In genomic region chr3:132722165-132723023, GRCh38 we compare ENCODE assay signal across 8 cellular contexts. TPM values are rescaled to one million over a fixed set of nuclear protein-coding genes. Genes with fewer than 3 reads are reported as not detected.
DNase-seq lines count a peak whose midpoint lies in the region; ATAC-seq lines count a peak whose summit lies in the region.

NPHP3 (minus strand) TSS chr3:132722409; CDS start chr3:132722355, 54 bp downstream.

- peaks cover 2% of the 10 kb centered on the region for H3K79me2 ChIP-seq in mesendoderm (ENCODE audit: control insufficient read depth, insufficient read depth, low read length)

- peaks cover 18% of the 10 kb centered on the region for H3K36me3 Mint-ChIP-seq in effector memory CD8-positive, alpha-beta T cell (ENCODE audit: insufficient read depth)

- peak within 1 kb of the TSS; percentile 95 for H3K27ac ChIP-seq in mesendoderm (ENCODE audit: low read depth, low read length)

- no CpG with 5 or more reads among the region's 96 CpGs for WGBS in mesendoderm (ENCODE audit: extremely low coverage, insufficient coverage, low lambda C conversion rate)

- no peak within 1 kb of the TSS for H2AK5ac ChIP-seq in mesendoderm (ENCODE audit: low read length)

- DNase-seq in COLO668 (lab: John Stamatoyannopoulos, UW; ENCODE audit: unreplicated experiment), result peak; percentile 89
- DNase-seq in HT1080 (ENCODE audit: low read depth), result peak; percentile 89
- peak; percentile 97 for DNase-seq in NOMO-1 treated with dmso at 0.1 percent for 144 hours (lab: John Stamatoyannopoulos, UW; ENCODE audit: unreplicated experiment)
- peak; percentile 86 to 94 (median 91) for DNase-seq in activated CD8-positive, alpha-beta memory T cell treated with anti-CD3 and anti-CD28 coated beads for 48 hours (ENCODE audit: low read depth in 2 of 3, low spot score in 2 of 3)
- DNase-seq in effector memory CD8-positive, alpha-beta T cell, result peak; percentile 81 to 82 (median 81)
- DNase-seq in mesendoderm, result peak; percentile 96
- DNase-seq in stimulated activated CD8-positive, alpha-beta memory T cell treated with anti-CD3 and anti-CD28 coated beads, Interleukin-15, amount 100 ng/mL, for 24 hours (ENCODE audit: low read depth), result peak; percentile 96

- no peaks in the 10 kb centered on the region for H3K27me3 Mint-ChIP-seq in effector memory CD8-positive, alpha-beta T cell

- H3K9me3 Mint-ChIP-seq in effector memory CD8-positive, alpha-beta T cell, result no peaks in the 10 kb centered on the region

- peak within 1 kb of the TSS; percentile 84 to 93 for H3K27ac Mint-ChIP-seq in effector memory CD8-positive, alpha-beta T cell

- peaks cover 2% of the 10 kb centered on the region for H3K4me1 ChIP-seq in mesendoderm (ENCODE audit: control insufficient read depth, low read depth, low read length)

- H3K27me3 ChIP-seq in mesendoderm (ENCODE audit: insufficient read depth, low read length, poor library complexity), result no peaks in the 10 kb centered on the region

- peak within 1 kb of the TSS; percentile 29 for H3K23ac ChIP-seq in mesendoderm (ENCODE audit: low read length)

- H2BK15ac ChIP-seq in mesendoderm (replicated peaks; ENCODE audit: low read depth), result no peak within 1 kb of the TSS

- peak within 1 kb of the TSS; percentile 89 for H3K4ac ChIP-seq in mesendoderm (ENCODE audit: low read depth, low read length)

- H4K5ac ChIP-seq in mesendoderm (ENCODE audit: low read length), result peak within 1 kb of the TSS; percentile 44

- H3K79me1 ChIP-seq in mesendoderm (ENCODE audit: low read length), result peaks cover 2% of the 10 kb centered on the region

- H3K36me3 ChIP-seq in mesendoderm (ENCODE audit: control insufficient read depth, insufficient read depth, low read length), result no peaks in the 10 kb centered on the region

- no peak within 1 kb of the TSS for H2BK120ac ChIP-seq in mesendoderm (ENCODE audit: low read depth, low read length)

- peaks cover 22 to 30% of the 10 kb centered on the region in 2 donors for H3K4me1 Mint-ChIP-seq in effector memory CD8-positive, alpha-beta T cell (ENCODE audit: low read depth in 2 of 2)

- peak within 1 kb of the TSS; percentile 78 for H4K8ac ChIP-seq in mesendoderm (ENCODE audit: low read depth, low read length)

- peak within 1 kb of the TSS; percentile 82 to 91 for H3K4me3 Mint-ChIP-seq in effector memory CD8-positive, alpha-beta T cell

- peak within 1 kb of the TSS; percentile 72 for H3K4me3 ChIP-seq in mesendoderm (ENCODE audit: low read length)

- peak within 1 kb of the TSS; percentile 57 for H2BK5ac ChIP-seq in mesendoderm (ENCODE audit: low read length)

- peak; percentile 77 for ATAC-seq in GM21360 (IDR thresholded peaks at IDR 0.05; ENCODE audit: unreplicated experiment)
- ATAC-seq in effector memory CD8-positive, alpha-beta T cell (replicated peaks), result peak; percentile 77

- H3K56ac ChIP-seq in mesendoderm (ENCODE audit: low read length), result peak within 1 kb of the TSS; percentile 93

- peak within 1 kb of the TSS; percentile 97 for H3K18ac ChIP-seq in mesendoderm (ENCODE audit: low read length)

- peak within 1 kb of the TSS; percentile 67 for H3K4me2 ChIP-seq in mesendoderm (ENCODE audit: low read length)

- H3K9ac ChIP-seq in mesendoderm (ENCODE audit: low read length), result peak within 1 kb of the TSS; percentile 84

RNA-seq across cellular contexts. Expression of gene NPHP3, which starts in this region (rescaled TPM):
- 12.6 and 15.4 TPM in 2 replicates for total RNA-seq in HT1080 (2014; rRNA removed; shearing (Covaris generic))
- 17.5 and 18.7 TPM in 2 replicates for polyA plus RNA-seq in HT1080 (2015; cell fraction: cytosol; rRNA removed)
- 89.7 and 96.9 TPM in 2 replicates for polyA plus RNA-seq in HT1080 (2015; cell fraction: nucleus; rRNA removed)
- 6.6 TPM for polyA plus RNA-seq in mesendoderm (2013, experiment 1 of 2)
- 6.8 TPM for polyA plus RNA-seq in mesendoderm (2013, experiment 2 of 2)

Comparison
In these comparisons a context has a peak if more than half of its experiments do, and no peak if none do; other contexts are left out.
1. Peak in every context shown above with its lines: DNase-seq, ATAC-seq, H3K4me3 ChIP-seq and H3K27ac ChIP-seq.